11 cellular contexts compared by ENCODE assay signal in genomic region chr3:196793224-196793623, GRCh38. TPM values are rescaled to one million over a fixed set of nuclear protein-coding genes. Genes with fewer than 3 reads are reported as not detected.
A peak's percentile ranks its signal among the peaks of the same experiment; 100 is the strongest.
DNase-seq lines count a peak whose midpoint lies in the region; ATAC-seq and TF ChIP-seq lines count a peak whose summit lies in the region.
"Had no signal": no experiment of that assay in that cellular context is flagged by ENCODE, and none has a peak within 500 bp of the region (broad histone marks: within the 10 kb centered on the region; RNA-seq: fewer than 3 reads in every experiment).

No MANE protein-coding gene starts in this region.

- in situ Hi-C loops in Panc1 (cut with HindIII; ENCODE audit: low pct_unique_long_range_greater_than_20kb, low sequenced_read_pairs): no loop called here

- intact Hi-C loops in Panc1 (cut with micrococcal nuclease; ENCODE audit: unreplicated experiment) (no loop called here), prostate gland (cut with DNase I) (no loop called here)

- H3K9me3 ChIP-seq in Panc1 (ENCODE audit: control insufficient read depth, insufficient read depth, low read depth, low read length) (peaks cover 9% of the 10 kb centered on the region; the same call in 1 of the 2 replicates), prostate gland (no peaks in the 10 kb centered on the region)
- H3K9me3 ChIP-seq: ascending aorta had no signal

- 33% methylated on average over 1 of the region's 1 CpG for WGBS in prostate gland

- peak; percentile 91 for ATAC-seq in Panc1
- ATAC-seq in HG03469 (IDR thresholded peaks at IDR 0.05; ENCODE audit: unreplicated experiment): no peak

- CTCF ChIA-PET in Panc1 (lab: Charles Lee): interaction anchor here (0.6 kb wide), 1 partner anchor 461 kb away, joined by 5 read pairs; no protein-coding TSS in a partner anchor

- H3K4me3 ChIP-seq in Panc1 (ENCODE audit: low read depth in 2 of 2, low read length in 2 of 2) (peak overlapping the region in 1 of 2 experiments; percentile 7; a peak in 1 of 4 replicates), fibroblast of mammary gland (ENCODE audit: control insufficient read depth, low read depth, low read length) (no peak overlapping the region), prostate gland (no peak overlapping the region)
- H3K4me3 ChIP-seq: ascending aorta had no signal

- H3K27me3 ChIP-seq in Panc1 (ENCODE audit: control insufficient read depth, insufficient read depth, low read length) (no peaks in the 10 kb centered on the region), prostate gland (replicated peaks; ENCODE audit: insufficient read depth) (no peaks in the 10 kb centered on the region)
- H3K27me3 ChIP-seq: ascending aorta had no signal

- H3K36me3 ChIP-seq in Panc1 (ENCODE audit: control insufficient read depth, insufficient read depth, low read length) (0 out of 2 replicates have a peak, but pooled peaks cover 2% of the 10 kb centered on the region), prostate gland (no peaks in the 10 kb centered on the region)
- H3K36me3 ChIP-seq: ascending aorta had no signal

- H3K4me1 ChIP-seq in Panc1 (ENCODE audit: control insufficient read depth, insufficient read depth, low read length): peaks cover 41% of the 10 kb centered on the region
- H3K4me1 ChIP-seq in prostate gland (replicated peaks): no peaks in the 10 kb centered on the region
- H3K4me1 ChIP-seq: ascending aorta had no signal

- POLR2A ChIA-PET in Panc1 (lab: Charles Lee): no interaction called here

- no TSS peak for BruUV-seq in Panc1 (replicated peaks; lab: Mats Ljungman, UMichigan)

- TF ChIP-seq CTCF in Panc1 (IDR thresholded peaks at IDR 0.05): no peak
- no peak for TF ChIP-seq CTCF in fibroblast of mammary gland (conservative IDR thresholded peaks at IDR 0.05; ENCODE audit: control insufficient read depth, insufficient read depth, low read depth, low read length)
- no peak for TF ChIP-seq CTCF in prostate gland (IDR thresholded peaks at IDR 0.05)

- H3K27ac ChIP-seq in Panc1 (ENCODE audit: low read length) (peak overlapping the region; percentile 81), prostate gland (peak overlapping the region in 1 of 2 donors; percentile 45)
- H3K27ac ChIP-seq: ascending aorta had no signal

- DNase-seq in GM04504 (ENCODE audit: low read depth): peak; percentile 37
- peak; percentile 73 for DNase-seq in Panc1 (ENCODE audit: low read depth, low spot score)
- DNase-seq in fibroblast of mammary gland (ENCODE audit: low read depth): peak; percentile 42
- peak; percentile 25 for DNase-seq in prostate gland (ENCODE audit: low spot score)
- no peak for DNase-seq in NCI-H446 treated with DMSO at 0.1 percent for 48 hours (lab: John Stamatoyannopoulos, UW)
- no peak for DNase-seq in OCI-M1 (lab: John Stamatoyannopoulos, UW)
- no peak for DNase-seq in C1 segment of cervical spinal cord (lab: John Stamatoyannopoulos, UW)
- DNase-seq: NCI-H1417, T-helper 9 cell had no signal

- TF ChIP-seq POLR2A in prostate gland (IDR thresholded peaks at IDR 0.05): no peak

RNA-seq across cellular contexts. Expression of gene PAK2, which starts 53.6 kb away (rescaled TPM):
- total RNA-seq in Panc1 (2021; ENCODE audit: unreplicated experiment) (185 TPM), prostate gland (10 to 100 TPM; 37.4 to 48.3 TPM)
- 115 TPM for polyA plus RNA-seq in Panc1 (2012; ENCODE audit: insufficient read length)

Comparison
In these comparisons a context has a peak if more than half of its experiments do, and no peak if none do; other contexts are left out.
1. DNase-seq: peak in GM04504 (single experiment), Panc1 (single experiment), fibroblast of mammary gland (single experiment) and prostate gland (single experiment); none in NCI-H446 treated with DMSO at 0.1 percent for 48 hours (single experiment), OCI-M1 (single experiment) and C1 segment of cervical spinal cord (0 of 14).